8 cellular contexts compared by ENCODE assay signal in the genomic region with DNA sequence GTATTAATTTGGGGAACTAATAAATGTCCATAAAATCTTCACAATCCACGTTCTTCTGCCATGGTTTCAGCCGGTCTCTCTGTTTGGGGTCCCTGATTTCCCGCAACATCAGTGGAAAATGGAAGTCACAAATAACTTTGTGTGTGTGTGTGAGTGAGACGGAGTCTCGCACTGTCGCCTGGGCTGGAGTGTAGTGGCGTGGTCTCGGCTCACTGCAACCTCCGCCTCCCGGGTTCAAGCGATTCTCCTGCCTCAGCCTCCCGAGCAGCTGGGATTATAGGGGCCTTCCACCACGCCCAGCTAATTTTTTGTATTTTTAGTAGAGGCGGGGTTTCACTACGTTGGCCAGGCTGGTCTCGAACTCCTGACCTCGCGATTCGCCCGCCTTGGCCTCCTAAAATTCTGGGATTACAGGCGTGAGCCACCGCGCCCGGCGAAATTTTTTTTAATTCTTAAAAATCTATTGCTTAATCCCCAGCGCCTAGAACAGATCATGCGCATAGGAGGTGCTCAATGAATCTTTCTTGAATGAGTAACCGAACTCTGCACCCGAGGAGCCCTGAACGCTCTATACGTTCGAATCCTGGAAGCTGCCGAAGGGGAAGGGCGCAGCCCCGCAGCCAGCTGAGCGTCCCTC. TPM values are rescaled to one million over a fixed set of nuclear protein-coding genes. Genes with fewer than 3 reads are reported as not detected.
DNase-seq lines count a peak whose midpoint lies in the region; ATAC-seq, FAIRE-seq and TF ChIP-seq lines count a peak whose summit lies in the region.
"Not testable (repeated sequence)": the region's sequence is repeated elsewhere in the genome, so short reads cannot be mapped to it uniquely, and the experiment has no call there.

No MANE protein-coding gene starts in this region.

- H3K4me3 Mint-ChIP-seq in endodermal cell = peak overlapping the region; percentile 98

- peaks cover 29% of the 10 kb centered on the region for H3K36me3 ChIP-seq in endodermal cell (ENCODE audit: control insufficient read depth, insufficient read depth, low read length)
- H3K36me3 ChIP-seq in HepG2 (replicated peaks in 1 of 2; ENCODE audit: control insufficient read depth in 1 of 2, insufficient read depth in 2 of 2, low read length in 2 of 2) = peaks cover 4 to 24% of the 10 kb centered on the region in 2 experiments
- H3K36me3 ChIP-seq in small intestine (ENCODE audit: control insufficient read depth in 2 of 2, insufficient read depth in 2 of 2, low read length in 2 of 2) = peaks cover 7 to 12% of the 10 kb centered on the region in 2 donors

- not testable (repeated sequence) for H3K9me3 Mint-ChIP-seq in endodermal cell

- POLR2A ChIA-PET in HepG2 (lab: Yijun Ruan, JAX) = interaction anchor here (0.7 to 4.8 kb wide), 11 partner anchors 11 to 74 kb away, joined by 3 to 76 read pairs (median 4); partner anchors contain the start of genes ARMC7, CDR2L, HID1 and MRPL58

- peak overlapping the region; percentile 64 for H3K4me3 ChIP-seq in AG09309 (ENCODE audit: control insufficient read depth, low read depth, low read length)
- peak overlapping the region; percentile 87 for H3K4me3 ChIP-seq in endodermal cell (ENCODE audit: low read length)
- peak overlapping the region; percentile 75 to 98 (median 90) for H3K4me3 ChIP-seq in HepG2 (replicated peaks in 1 of 3; ENCODE audit: insufficient read depth in 1 of 3, low read depth in 2 of 3, low read length in 3 of 3)
- peak overlapping the region; percentile 84 to 99 for H3K4me3 ChIP-seq in small intestine (ENCODE audit: low read depth in 1 of 2, low read length in 2 of 2)

- not testable (repeated sequence) for FAIRE-seq in HepG2 (lab: Jason Lieb, UNC); small intestine (lab: Jason Lieb, UNC)

- H2AFZ ChIP-seq in HepG2 (ENCODE audit: low read length) = not testable (repeated sequence)

- intact Hi-C loops in HepG2 (cut with micrococcal nuclease; ENCODE audit: unreplicated experiment) = loop anchor here (1.0 to 5.0 kb wide), 2 partner anchors 11 to 41 kb away; partner anchors contain the start of gene SLC16A5

- H3K4me1 Mint-ChIP-seq in endodermal cell = peaks cover 41% of the 10 kb centered on the region

- 0% methylated on average over 22 to 36 of the region's 36 CpGs for WGBS in endodermal cell (ENCODE audit: insufficient coverage in 1 of 2, insufficient read length in 1 of 2), 2 experiments
- 21% methylated on average over 31 of the region's 36 CpGs for WGBS in HepG2 (ENCODE audit: low lambda C conversion rate)
- 10 to 13% (median 11%) methylated on average over 36 of the region's 36 CpGs for WGBS in small intestine, 3 donors

- not testable (repeated sequence) for H3K9me3 ChIP-seq in endodermal cell (ENCODE audit: control insufficient read depth, low read length); HepG2 (ENCODE audit: low read length); small intestine (ENCODE audit: control insufficient read depth, low read depth)

- peak overlapping the region; percentile 79 for H3K4me2 ChIP-seq in HepG2 (ENCODE audit: low read depth, low read length)

- not testable (repeated sequence) for H3K4me1 ChIP-seq in endodermal cell (ENCODE audit: control insufficient read depth, insufficient read depth, low read length); small intestine (ENCODE audit: control insufficient read depth in 2 of 2, insufficient read depth in 1 of 2, low read depth in 1 of 2, low read length in 1 of 2)
- H3K4me1 ChIP-seq in HepG2 (ENCODE audit: insufficient read depth, low read length) = peaks cover 29% of the 10 kb centered on the region

- BruUV-seq in HepG2 (replicated peaks; lab: Mats Ljungman, UMichigan) = not testable (repeated sequence)

- CTCF ChIA-PET in HepG2 (lab: Yijun Ruan, JAX; ENCODE audit: low intra/inter-chr PET ratio, low total read pairs) = not testable (repeated sequence)

- not testable (repeated sequence) for TF ChIP-seq POLR2A in HepG2 (IDR thresholded peaks at IDR 0.05; ENCODE audit: insufficient read depth in 1 of 2, low read depth in 2 of 2, low read length in 2 of 2)

- DNase-seq in AG09309 (ENCODE audit: low read depth) = peak; percentile 55
- DNase-seq in NOMO-1 (lab: John Stamatoyannopoulos, UW; ENCODE audit: unreplicated experiment in 2 of 2) = peak; percentile 54 to 73
- DNase-seq in activated CD8-positive, alpha-beta memory T cell treated with anti-CD3 and anti-CD28 coated beads, Interleukin-2, amount 50 U/mL, for 48 hours = peak; percentile 71
- peak; percentile 75 for DNase-seq in endodermal cell
- DNase-seq in HepG2 (ENCODE audit: low spot score) = peak; percentile 67
- peak; percentile 79 for DNase-seq in small intestine

- H3K27me3 Mint-ChIP-seq in endodermal cell (ENCODE audit: insufficient read depth) = not testable (repeated sequence)

- peak; percentile 20 for ATAC-seq in GM19351 (IDR thresholded peaks at IDR 0.05; ENCODE audit: unreplicated experiment)
- peak; percentile 21 for ATAC-seq in HG03159 (IDR thresholded peaks at IDR 0.05; ENCODE audit: unreplicated experiment)
- peak; percentile 73 for ATAC-seq in HepG2

- in situ Hi-C loops in HepG2 (cut with HindIII; ENCODE audit: extremely low pct_ligation_motif_present, low pct_unique_long_range_greater_than_20kb) = not testable (repeated sequence)

- H3K36me3 Mint-ChIP-seq in endodermal cell (ENCODE audit: low read depth) = peaks cover 31% of the 10 kb centered on the region

- peak overlapping the region; percentile 71 for H3K9ac ChIP-seq in endodermal cell (ENCODE audit: extremely low read depth, low read length, poor library complexity, severe bottlenecking)
- H3K9ac ChIP-seq in HepG2 (ENCODE audit: insufficient read depth, low read depth, low read length) = peak overlapping the region; percentile 92

- not testable (repeated sequence) for TF ChIP-seq EP300 in HepG2 (IDR thresholded peaks at IDR 0.05; ENCODE audit: low read depth in 2 of 2, low read length in 2 of 2); HepG2 (CRISPR knock-in tag; IDR thresholded peaks at IDR 0.05; ENCODE audit: borderline replicate concordance)

- H3K27ac ChIP-seq in endodermal cell (ENCODE audit: low read depth, low read length) (peak overlapping the region; percentile 69), HepG2 (ENCODE audit: extremely low read length, insufficient read depth, low read length) (peak overlapping the region; percentile 92), small intestine (ENCODE audit: low read depth in 1 of 2, low read length in 1 of 2) (peak overlapping the region; percentile 94 to 97)

- not testable (repeated sequence) for TF ChIP-seq RAD21 in HepG2 (CRISPR knock-in tag; IDR thresholded peaks at IDR 0.05)

- TF ChIP-seq CTCF in AG09309 (IDR thresholded peaks at IDR 0.05; ENCODE audit: control insufficient read depth, insufficient read depth, low read depth, low read length, missing control alignments); endodermal cell (conservative IDR thresholded peaks at IDR 0.05); HepG2 (CRISPR knock-in tag; IDR thresholded peaks at IDR 0.05): not testable (repeated sequence)

- not testable (repeated sequence) for H3K27me3 ChIP-seq in endodermal cell (ENCODE audit: control insufficient read depth, insufficient read depth, low read length, poor library complexity, severe bottlenecking); HepG2 (ENCODE audit: control insufficient read depth in 1 of 2, insufficient read depth in 2 of 2, low read length in 2 of 2); small intestine (ENCODE audit: control insufficient read depth in 2 of 2, insufficient read depth in 2 of 2, low read length in 2 of 2)

- peaks cover 29% of the 10 kb centered on the region for H3K79me2 ChIP-seq in HepG2 (ENCODE audit: insufficient read depth, low read length)

- not testable (repeated sequence) for H4K20me1 ChIP-seq in HepG2 (ENCODE audit: insufficient read depth, low read length)

- peak overlapping the region; percentile 97 for H3K27ac Mint-ChIP-seq in endodermal cell

RNA-seq across cellular contexts. Expression of gene ATP5PD, which starts 0.7 kb away (rescaled TPM):
- total RNA-seq in endodermal cell (100 to 1,000 TPM; 244 to 295 TPM), HepG2 (2016; rRNA removed; fragmentation: Illumina TruSeq; extraction: Trizol) (428 and 565 TPM in 2 replicates)
- 203 TPM for polyA plus RNA-seq in endodermal cell (2013, experiment 1 of 2)
- 189 TPM for polyA plus RNA-seq in endodermal cell (2013, experiment 2 of 2)
- total RNA-seq in HepG2 (2016; cell fraction: cytosol; rRNA removed; fragmentation: Illumina TruSeq; extraction: Trizol; ENCODE audit: low read depth) = 145 and 147 TPM in 2 replicates
- total RNA-seq in HepG2 (2016; cell fraction: insoluble cytoplasmic fraction; rRNA removed; fragmentation: Illumina TruSeq; extraction: Trizol) = 423 and 597 TPM in 2 replicates
- 127 and 132 TPM in 2 replicates for total RNA-seq in HepG2 (2016; cell fraction: membrane; rRNA removed; fragmentation: Illumina TruSeq; extraction: Trizol)
- 130 and 138 TPM in 2 replicates for total RNA-seq in HepG2 (2016; cell fraction: nucleus; rRNA removed; fragmentation: Illumina TruSeq; extraction: Trizol)
- polyA plus RNA-seq in HepG2 (2011; rRNA removed) (151 and 158 TPM in 2 replicates), small intestine (100 to 1,000 TPM; 494 to 919 (median 724) TPM)
- polyA plus RNA-seq in HepG2 (2011; cell fraction: cytosol; rRNA removed) = 234 and 269 TPM in 2 replicates
- polyA plus RNA-seq in HepG2 (2011; cell fraction: nucleus; rRNA removed) = 56.2 and 75.0 TPM in 2 replicates
- 326 and 491 TPM in 2 replicates for polyA plus RNA-seq in HepG2 (2012)
- polyA plus RNA-seq in HepG2 (2016; cell fraction: cytosol; fragmentation: Illumina TruSeq; extraction: Trizol; ENCODE audit: low read depth) = 154 and 165 TPM in 2 replicates
- 570 and 628 TPM in 2 replicates for polyA plus RNA-seq in HepG2 (2016; cell fraction: insoluble cytoplasmic fraction; fragmentation: Illumina TruSeq; extraction: Trizol; ENCODE audit: low read depth)
- 119 and 124 TPM in 2 replicates for polyA plus RNA-seq in HepG2 (2016; cell fraction: membrane; fragmentation: Illumina TruSeq; extraction: Trizol; ENCODE audit: low read depth)
- 239 and 245 TPM in 2 replicates for polyA plus RNA-seq in HepG2 (2016; cell fraction: nucleus; fragmentation: Illumina TruSeq; extraction: Trizol; ENCODE audit: insufficient read depth, low read depth)
- polyA minus RNA-seq in HepG2 (2011; rRNA and poly(A)+ RNA removed; ENCODE audit: low replicate concordance) = 144 and 283 TPM in 2 replicates
- polyA minus RNA-seq in HepG2 (2011; cell fraction: cytosol; rRNA and poly(A)+ RNA removed) = 85.5 and 89.1 TPM in 2 replicates
- polyA minus RNA-seq in HepG2 (2011; cell fraction: nucleus; rRNA and poly(A)+ RNA removed) = 33.7 and 56.1 TPM in 2 replicates

RNA-seq across cellular contexts. Expression of gene KCTD2, which starts 1.0 kb away (rescaled TPM):
- total RNA-seq in endodermal cell (10 to 100 TPM; 27.7 to 32.8 TPM), HepG2 (2016; rRNA removed; fragmentation: Illumina TruSeq; extraction: Trizol) (27.5 and 28.3 TPM in 2 replicates)
- polyA plus RNA-seq in endodermal cell (2013, experiment 1 of 2) = 29.2 TPM
- 25.5 TPM for polyA plus RNA-seq in endodermal cell (2013, experiment 2 of 2)
- 3.8 and 5.6 TPM in 2 replicates for total RNA-seq in HepG2 (2016; cell fraction: cytosol; rRNA removed; fragmentation: Illumina TruSeq; extraction: Trizol; ENCODE audit: low read depth)
- total RNA-seq in HepG2 (2016; cell fraction: insoluble cytoplasmic fraction; rRNA removed; fragmentation: Illumina TruSeq; extraction: Trizol) = 24.3 and 26.6 TPM in 2 replicates
- total RNA-seq in HepG2 (2016; cell fraction: membrane; rRNA removed; fragmentation: Illumina TruSeq; extraction: Trizol) = 15.3 and 15.8 TPM in 2 replicates
- total RNA-seq in HepG2 (2016; cell fraction: nucleus; rRNA removed; fragmentation: Illumina TruSeq; extraction: Trizol) = 16.1 TPM in 2 replicates
- polyA plus RNA-seq in HepG2 (2011; rRNA removed) (32.6 and 35.2 TPM in 2 replicates), small intestine (10 to 100 TPM; 12.3 to 18.0 (median 13.8) TPM)
- polyA plus RNA-seq in HepG2 (2011; cell fraction: cytosol; rRNA removed) = 26.2 and 29.9 TPM in 2 replicates
- polyA plus RNA-seq in HepG2 (2011; cell fraction: nucleus; rRNA removed) = 26.6 and 29.2 TPM in 2 replicates
- polyA plus RNA-seq in HepG2 (2012) = 15.9 and 21.3 TPM in 2 replicates
- polyA plus RNA-seq in HepG2 (2016; cell fraction: cytosol; fragmentation: Illumina TruSeq; extraction: Trizol; ENCODE audit: low read depth) = 2.8 and 2.9 TPM in 2 replicates
- 23.4 and 28.3 TPM in 2 replicates for polyA plus RNA-seq in HepG2 (2016; cell fraction: insoluble cytoplasmic fraction; fragmentation: Illumina TruSeq; extraction: Trizol; ENCODE audit: low read depth)
- 9.8 and 10.2 TPM in 2 replicates for polyA plus RNA-seq in HepG2 (2016; cell fraction: membrane; fragmentation: Illumina TruSeq; extraction: Trizol; ENCODE audit: low read depth)
- 26.8 and 29.5 TPM in 2 replicates for polyA plus RNA-seq in HepG2 (2016; cell fraction: nucleus; fragmentation: Illumina TruSeq; extraction: Trizol; ENCODE audit: insufficient read depth, low read depth)
- polyA minus RNA-seq in HepG2 (2011; rRNA and poly(A)+ RNA removed; ENCODE audit: low replicate concordance) = 25.3 and 27.5 TPM in 2 replicates
- 11.1 and 12.5 TPM in 2 replicates for polyA minus RNA-seq in HepG2 (2011; cell fraction: cytosol; rRNA and poly(A)+ RNA removed)
- polyA minus RNA-seq in HepG2 (2011; cell fraction: nucleus; rRNA and poly(A)+ RNA removed) = 9.7 and 12.8 TPM in 2 replicates

RNA-seq across cellular contexts. Expression of gene MRPL58, which starts 33.6 kb away (rescaled TPM):
- total RNA-seq in endodermal cell (10 to 100 TPM; 29.7 to 30.1 TPM), HepG2 (2016; rRNA removed; fragmentation: Illumina TruSeq; extraction: Trizol) (68.9 and 101 TPM in 2 replicates)
- polyA plus RNA-seq in endodermal cell (2013, experiment 1 of 2) = 41.9 TPM
- 36.4 TPM for polyA plus RNA-seq in endodermal cell (2013, experiment 2 of 2)
- total RNA-seq in HepG2 (2016; cell fraction: cytosol; rRNA removed; fragmentation: Illumina TruSeq; extraction: Trizol; ENCODE audit: low read depth) = 22.8 and 26.1 TPM in 2 replicates
- 68.9 and 107 TPM in 2 replicates for total RNA-seq in HepG2 (2016; cell fraction: insoluble cytoplasmic fraction; rRNA removed; fragmentation: Illumina TruSeq; extraction: Trizol)
- total RNA-seq in HepG2 (2016; cell fraction: membrane; rRNA removed; fragmentation: Illumina TruSeq; extraction: Trizol) = 25.3 and 26.8 TPM in 2 replicates
- total RNA-seq in HepG2 (2016; cell fraction: nucleus; rRNA removed; fragmentation: Illumina TruSeq; extraction: Trizol) = 19.6 and 20.1 TPM in 2 replicates
- polyA plus RNA-seq in HepG2 (2011; rRNA removed) (39.7 and 44.9 TPM in 2 replicates), small intestine (10 to 100 TPM; 42.7 to 73.0 (median 48.8) TPM)
- 48.5 and 51.2 TPM in 2 replicates for polyA plus RNA-seq in HepG2 (2011; cell fraction: cytosol; rRNA removed)
- 12.5 and 12.9 TPM in 2 replicates for polyA plus RNA-seq in HepG2 (2011; cell fraction: nucleus; rRNA removed)
- 31.5 and 33.0 TPM in 2 replicates for polyA plus RNA-seq in HepG2 (2012)
- polyA plus RNA-seq in HepG2 (2016; cell fraction: cytosol; fragmentation: Illumina TruSeq; extraction: Trizol; ENCODE audit: low read depth) = 17.5 and 19.1 TPM in 2 replicates
- 94.5 and 112 TPM in 2 replicates for polyA plus RNA-seq in HepG2 (2016; cell fraction: insoluble cytoplasmic fraction; fragmentation: Illumina TruSeq; extraction: Trizol; ENCODE audit: low read depth)
- 18.1 and 20.4 TPM in 2 replicates for polyA plus RNA-seq in HepG2 (2016; cell fraction: membrane; fragmentation: Illumina TruSeq; extraction: Trizol; ENCODE audit: low read depth)
- polyA plus RNA-seq in HepG2 (2016; cell fraction: nucleus; fragmentation: Illumina TruSeq; extraction: Trizol; ENCODE audit: insufficient read depth, low read depth) = 39.1 and 44.7 TPM in 2 replicates
- 22.4 and 24.3 TPM in 2 replicates for polyA minus RNA-seq in HepG2 (2011; rRNA and poly(A)+ RNA removed; ENCODE audit: low replicate concordance)
- 14.2 and 15.5 TPM in 2 replicates for polyA minus RNA-seq in HepG2 (2011; cell fraction: cytosol; rRNA and poly(A)+ RNA removed)
- 6.1 and 8.4 TPM in 2 replicates for polyA minus RNA-seq in HepG2 (2011; cell fraction: nucleus; rRNA and poly(A)+ RNA removed)

RNA-seq across cellular contexts. Expression of gene SLC16A5, which starts 41.7 kb away (rescaled TPM):
- total RNA-seq in endodermal cell (10 to 100 TPM; 28.8 to 54.0 TPM), HepG2 (2016; rRNA removed; fragmentation: Illumina TruSeq; extraction: Trizol) (0.42 and 0.69 TPM in 2 replicates)
- 10.8 TPM for polyA plus RNA-seq in endodermal cell (2013, experiment 1 of 2)
- 7.6 TPM for polyA plus RNA-seq in endodermal cell (2013, experiment 2 of 2)
- 0.20 TPM in 1 of 2 replicates, not detected in the other for total RNA-seq in HepG2 (2016; cell fraction: cytosol; rRNA removed; fragmentation: Illumina TruSeq; extraction: Trizol; ENCODE audit: low read depth)
- 0.18 and 0.41 TPM in 2 replicates for total RNA-seq in HepG2 (2016; cell fraction: insoluble cytoplasmic fraction; rRNA removed; fragmentation: Illumina TruSeq; extraction: Trizol)
- 0.41 and 0.56 TPM in 2 replicates for total RNA-seq in HepG2 (2016; cell fraction: membrane; rRNA removed; fragmentation: Illumina TruSeq; extraction: Trizol)
- 0.50 and 0.63 TPM in 2 replicates for total RNA-seq in HepG2 (2016; cell fraction: nucleus; rRNA removed; fragmentation: Illumina TruSeq; extraction: Trizol)
- polyA plus RNA-seq in HepG2 (2011; rRNA removed) (5.6 and 10.9 TPM in 2 replicates), small intestine (10 to 100 TPM; 23.5 to 35.4 (median 32.2) TPM)
- polyA plus RNA-seq in HepG2 (2011; cell fraction: cytosol; rRNA removed) = 5.4 and 6.9 TPM in 2 replicates
- 29.9 and 34.7 TPM in 2 replicates for polyA plus RNA-seq in HepG2 (2011; cell fraction: nucleus; rRNA removed)
- polyA plus RNA-seq in HepG2 (2012) = 2.2 and 2.9 TPM in 2 replicates
- polyA plus RNA-seq in HepG2 (2016; cell fraction: cytosol; fragmentation: Illumina TruSeq; extraction: Trizol; ENCODE audit: low read depth) = 0.05 and 0.19 TPM in 2 replicates
- 0.27 and 0.41 TPM in 2 replicates for polyA plus RNA-seq in HepG2 (2016; cell fraction: insoluble cytoplasmic fraction; fragmentation: Illumina TruSeq; extraction: Trizol; ENCODE audit: low read depth)
- polyA plus RNA-seq in HepG2 (2016; cell fraction: membrane; fragmentation: Illumina TruSeq; extraction: Trizol; ENCODE audit: low read depth) = 0.14 and 0.18 TPM in 2 replicates
- 0.77 and 1.00 TPM in 2 replicates for polyA plus RNA-seq in HepG2 (2016; cell fraction: nucleus; fragmentation: Illumina TruSeq; extraction: Trizol; ENCODE audit: insufficient read depth, low read depth)
- polyA minus RNA-seq in HepG2 (2011; rRNA and poly(A)+ RNA removed; ENCODE audit: low replicate concordance) = 20.1 and 31.6 TPM in 2 replicates
- polyA minus RNA-seq in HepG2 (2011; cell fraction: cytosol; rRNA and poly(A)+ RNA removed) = 4.4 and 5.7 TPM in 2 replicates
- polyA minus RNA-seq in HepG2 (2011; cell fraction: nucleus; rRNA and poly(A)+ RNA removed) = 7.1 and 7.5 TPM in 2 replicates

RNA-seq across cellular contexts. Expression of gene CDR2L, which starts 58.6 kb away (rescaled TPM):
- total RNA-seq in endodermal cell (10 to 100 TPM; 20.4 to 23.6 TPM), HepG2 (2016; rRNA removed; fragmentation: Illumina TruSeq; extraction: Trizol) (1.9 and 2.1 TPM in 2 replicates)
- polyA plus RNA-seq in endodermal cell (2013, experiment 1 of 2) = 14.9 TPM
- 15.8 TPM for polyA plus RNA-seq in endodermal cell (2013, experiment 2 of 2)
- 0.62 and 0.81 TPM in 2 replicates for total RNA-seq in HepG2 (2016; cell fraction: cytosol; rRNA removed; fragmentation: Illumina TruSeq; extraction: Trizol; ENCODE audit: low read depth)
- total RNA-seq in HepG2 (2016; cell fraction: insoluble cytoplasmic fraction; rRNA removed; fragmentation: Illumina TruSeq; extraction: Trizol) = 1.8 and 2.1 TPM in 2 replicates
- 2.5 and 2.7 TPM in 2 replicates for total RNA-seq in HepG2 (2016; cell fraction: membrane; rRNA removed; fragmentation: Illumina TruSeq; extraction: Trizol)
- total RNA-seq in HepG2 (2016; cell fraction: nucleus; rRNA removed; fragmentation: Illumina TruSeq; extraction: Trizol) = 1.7 TPM in 2 replicates
- polyA plus RNA-seq in HepG2 (2011; rRNA removed) (1.9 and 2.1 TPM in 2 replicates), small intestine (10 to 100 TPM; 25.4 to 39.6 (median 28.9) TPM)
- 1.3 and 2.5 TPM in 2 replicates for polyA plus RNA-seq in HepG2 (2011; cell fraction: cytosol; rRNA removed)
- polyA plus RNA-seq in HepG2 (2011; cell fraction: nucleus; rRNA removed) = 3.2 and 3.4 TPM in 2 replicates
- polyA plus RNA-seq in HepG2 (2012) = 0.63 and 2.1 TPM in 2 replicates
- 0.72 and 1.0 TPM in 2 replicates for polyA plus RNA-seq in HepG2 (2016; cell fraction: cytosol; fragmentation: Illumina TruSeq; extraction: Trizol; ENCODE audit: low read depth)
- 2.8 and 3.4 TPM in 2 replicates for polyA plus RNA-seq in HepG2 (2016; cell fraction: insoluble cytoplasmic fraction; fragmentation: Illumina TruSeq; extraction: Trizol; ENCODE audit: low read depth)
- polyA plus RNA-seq in HepG2 (2016; cell fraction: membrane; fragmentation: Illumina TruSeq; extraction: Trizol; ENCODE audit: low read depth) = 2.1 and 2.5 TPM in 2 replicates
- 3.0 and 3.9 TPM in 2 replicates for polyA plus RNA-seq in HepG2 (2016; cell fraction: nucleus; fragmentation: Illumina TruSeq; extraction: Trizol; ENCODE audit: insufficient read depth, low read depth)
- polyA minus RNA-seq in HepG2 (2011; rRNA and poly(A)+ RNA removed; ENCODE audit: low replicate concordance) = 3.6 and 20.5 TPM in 2 replicates
- 1.3 and 2.9 TPM in 2 replicates for polyA minus RNA-seq in HepG2 (2011; cell fraction: cytosol; rRNA and poly(A)+ RNA removed)
- polyA minus RNA-seq in HepG2 (2011; cell fraction: nucleus; rRNA and poly(A)+ RNA removed) = 0.50 and 0.90 TPM in 2 replicates

Comparison
In these comparisons a context has a peak if more than half of its experiments do, and no peak if none do; other contexts are left out.
1. Peak in every context shown above with its lines: DNase-seq, ATAC-seq, H3K4me3 ChIP-seq and H3K27ac ChIP-seq.
2. ATAC-seq: peak in every context shown above with its lines; median percentile 73 in HepG2; 21 in HG03159; 20 in GM19351.